Comparison of ENCODE assay signal across 9 cellular contexts in the genomic region with DNA sequence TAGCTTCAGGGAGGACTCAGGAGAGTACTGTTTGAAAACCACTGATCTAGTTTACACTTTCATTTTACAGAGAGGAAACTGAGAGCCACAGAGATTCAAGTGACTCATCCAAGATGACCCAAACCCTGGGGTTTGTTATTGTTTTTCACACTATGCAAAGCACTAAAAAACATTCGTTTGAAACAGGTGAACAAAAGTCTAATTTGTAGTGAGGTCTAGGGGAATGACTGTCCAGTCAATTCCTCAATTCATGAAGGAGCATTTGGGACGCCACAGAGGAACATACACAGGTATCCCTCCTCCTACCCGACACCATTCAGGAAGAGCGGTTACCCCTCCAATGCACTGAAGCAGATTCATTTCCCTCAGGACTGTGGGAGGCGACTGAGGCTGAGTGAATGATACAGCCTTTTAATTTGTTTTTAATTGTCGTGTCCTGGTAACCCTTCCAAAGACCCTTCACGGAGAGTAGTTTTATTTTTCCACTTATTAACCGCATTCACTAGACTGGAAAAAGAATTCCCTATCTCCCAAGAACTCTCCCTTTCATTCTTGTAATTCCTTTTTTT. TPM values are rescaled to one million over a fixed set of nuclear protein-coding genes. Genes with fewer than 3 reads are reported as not detected.
DNase-seq lines count a peak whose midpoint lies in the region; ATAC-seq and TF ChIP-seq lines count a peak whose summit lies in the region.
"Had no signal": no experiment of that assay in that cellular context is flagged by ENCODE, and none has a peak within 500 bp of the region (broad histone marks: within the 10 kb centered on the region; RNA-seq: fewer than 3 reads in every experiment).

No MANE protein-coding gene starts in this region.

- H3K36me3 Mint-ChIP-seq in neural crest cell (ENCODE audit: low read depth) = peaks cover 8% of the 10 kb centered on the region

- H3K4me3 ChIP-seq in breast epithelium = peak overlapping the region in 2 of 3 donors; percentile 9 to 49

- H3K9me3 ChIP-seq in breast epithelium = peaks cover 0 to 5% of the 10 kb centered on the region in 2 donors

- H3K27ac ChIP-seq in breast epithelium (peak overlapping the region; percentile 69 to 88), caudate nucleus (ENCODE audit: low read depth, low read length) (no peak overlapping the region)

- no peak overlapping the region for H3K27ac Mint-ChIP-seq in neural crest cell (ENCODE audit: unreplicated experiment)

- H3K36me3 ChIP-seq in breast epithelium = no peaks in the 10 kb centered on the region

- no peak for TF ChIP-seq POLR2A in breast epithelium (IDR thresholded peaks at IDR 0.05)

- TF ChIP-seq CTCF in breast epithelium (IDR thresholded peaks at IDR 0.05) = no peak
- no peak for TF ChIP-seq CTCF in neural crest cell (conservative IDR thresholded peaks at IDR 0.05)

- H3K4me1 ChIP-seq in breast epithelium = no peaks in the 10 kb centered on the region

- DNase-seq in AG08395 (ENCODE audit: low spot score) (peak; percentile 47), breast epithelium (ENCODE audit: low spot score in 2 of 2) (no peak), neural crest cell (ENCODE audit: low read depth, low spot score) (no peak), caudate nucleus (lab: John Stamatoyannopoulos, UW) (no peak), GDM1 (lab: John Stamatoyannopoulos, UW) (no peak)
- DNase-seq in effector CD4-positive, alpha-beta T cell = no peak

- H3K27me3 Mint-ChIP-seq in neural crest cell (ENCODE audit: low read depth) = no peaks in the 10 kb centered on the region

- intact Hi-C loops in breast epithelium (cut with DNase I; ENCODE audit: low total_unique reads) = no loop called here

- no peaks in the 10 kb centered on the region for H3K27me3 ChIP-seq in breast epithelium

- ATAC-seq in GM19397 (IDR thresholded peaks at IDR 0.05; ENCODE audit: unreplicated experiment) (peak; percentile 84), HG03432 (IDR thresholded peaks at IDR 0.05; ENCODE audit: unreplicated experiment) (peak; percentile 96)

- H3K4me1 Mint-ChIP-seq in neural crest cell = peaks cover 21% of the 10 kb centered on the region
- H3K4me1 Mint-ChIP-seq: brain had no signal

- peak overlapping the region; percentile 17 for H3K4me3 Mint-ChIP-seq in neural crest cell

- peaks cover 7% of the 10 kb centered on the region for H3K9me3 Mint-ChIP-seq in neural crest cell

RNA-seq across cellular contexts. Expression of a gene that starts 30.3 kb away (rescaled TPM):
- total RNA-seq in breast epithelium (1 to 10 TPM in 2 of 3 donors, under 1 TPM in 1; 0.48 to 1.3 (median 1.3) TPM), neural crest cell (not detected in 2 replicates)

RNA-seq across cellular contexts. Expression of a gene that starts 52.1 kb away (rescaled TPM):
- total RNA-seq in breast epithelium (10 to 100 TPM; 13.1 to 39.7 (median 18.7) TPM), neural crest cell (not detected in 2 replicates)

Comparison
In these comparisons a context has a peak if more than half of its experiments do, and no peak if none do; other contexts are left out.
1. RNA of a gene that starts 52.1 kb away (total RNA-seq): 13.1 to 39.7 TPM in breast epithelium; not detected in neural crest cell; every median in the first group is over 10 times any median in the second.